Comparison of ENCODE assay signal across 29 cellular contexts in genomic region chrX:78315745-78316144, GRCh38. TPM values are rescaled to one million over a fixed set of nuclear protein-coding genes. Genes with fewer than 3 reads are reported as not detected.
"Had no signal": no experiment of that assay in that cellular context is flagged by ENCODE, and none has a peak within 500 bp of the region (broad histone marks: within the 10 kb centered on the region; RNA-seq: fewer than 3 reads in every experiment).

No MANE protein-coding gene starts in this region.

- H3K27me3 ChIP-seq: heart left ventricle, neural progenitor cell, right atrium auricular region had no signal

- ATAC-seq: esophagus mucosa, heart left ventricle, left colon, natural killer cell, psoas muscle had no signal

- DNase-seq: activated CD4-positive, alpha-beta T cell treated with anti-CD3 and anti-CD28 coated beads, Interleukin-2, amount 50 U/mL, for 48 hours; activated CD8-positive, alpha-beta memory T cell treated with anti-CD3 and anti-CD28 coated beads, Interleukin-2, amount 50 U/mL, for 4 hours; activated effector memory CD4-positive, alpha-beta T cell treated with Interleukin-2 at 50 U/mL for 16 hours; activated naive CD4-positive, alpha-beta T cell treated with Interleukin-2 at 50 U/mL for 16 hours; activated naive CD8-positive, alpha-beta T cell treated with anti-CD3 and anti-CD28 coated beads, Interleukin-2, amount 10 ng/mL, durations not matched to agents 7 days and 5 days; activated T-cell treated with anti-CD3 and anti-CD28 coated beads, Interleukin-2, amount 50 U/mL, for 1 hour; amniotic stem cell; caudate nucleus; cortex of kidney; endodermal cell; foreskin fibroblast; hypothalamus; immature natural killer cell; kidney; left colon; natural killer cell; occipital lobe; psoas muscle; T-helper 2 cell; trophoblast cell had no signal

- H3K9me3 Mint-ChIP-seq: immature natural killer cell, natural killer cell, neural progenitor cell had no signal

- H3K9me3 ChIP-seq: heart left ventricle, psoas muscle, right atrium auricular region, thoracic aorta had no signal

- H3K79me2 ChIP-seq: parathyroid adenoma had no signal

- H3K4me1 Mint-ChIP-seq: endodermal cell, neural progenitor cell had no signal

- H2AFZ ChIP-seq: neural progenitor cell, parathyroid adenoma had no signal

- FAIRE-seq: kidney, urothelium cell line had no signal

- H3K27ac Mint-ChIP-seq: activated naive CD8-positive, alpha-beta T cell treated with anti-CD3 and anti-CD28 coated beads, Interleukin-2, amount 10 ng/mL, durations not matched to agents 7 days and 5 days; endodermal cell; neural progenitor cell; stimulated activated naive CD8-positive, alpha-beta T cell treated with anti-CD3 and anti-CD28 coated beads, Interleukin-15, Interleukin-2, amounts not matched to agents 100 ng/mL and 50 ng/mL, for 24 hours had no signal

- H3K4me2 ChIP-seq: neural progenitor cell had no signal

- H3K27me3 Mint-ChIP-seq: activated naive CD8-positive, alpha-beta T cell treated with anti-CD3 and anti-CD28 coated beads, Interleukin-2, amount 10 ng/mL, durations not matched to agents 7 days and 5 days; stimulated activated naive CD8-positive, alpha-beta T cell treated with anti-CD3 and anti-CD28 coated beads, Interleukin-15, Interleukin-2, amounts not matched to agents 100 ng/mL and 50 ng/mL, for 24 hours had no signal

- H3K4me3 ChIP-seq: heart left ventricle, neural progenitor cell, psoas muscle, right atrium auricular region, thoracic aorta had no signal

- H3K27ac ChIP-seq: heart left ventricle, neural progenitor cell, parathyroid adenoma, psoas muscle, right atrium auricular region, thoracic aorta had no signal

- H3K4me3 Mint-ChIP-seq: activated naive CD8-positive, alpha-beta T cell treated with anti-CD3 and anti-CD28 coated beads, Interleukin-2, amount 10 ng/mL, durations not matched to agents 7 days and 5 days; endodermal cell; immature natural killer cell; natural killer cell; neural progenitor cell; stimulated activated naive CD8-positive, alpha-beta T cell treated with anti-CD3 and anti-CD28 coated beads, Interleukin-15, Interleukin-2, amounts not matched to agents 100 ng/mL and 50 ng/mL, for 24 hours had no signal

- H3K4me1 ChIP-seq: heart left ventricle, neural progenitor cell, parathyroid adenoma, psoas muscle, right atrium auricular region had no signal

- H3K36me3 ChIP-seq: heart left ventricle, neural progenitor cell, right atrium auricular region, thoracic aorta had no signal

- H3K36me3 Mint-ChIP-seq: natural killer cell, neural progenitor cell had no signal

- H3K9ac ChIP-seq: neural progenitor cell, parathyroid adenoma had no signal

RNA-seq across cellular contexts. Expression of gene CYSLTR1, which starts 11.7 kb away (rescaled TPM):
- total RNA-seq: chondrocyte had no signal
